23 cellular contexts compared by ENCODE assay signal in the genomic region with DNA sequence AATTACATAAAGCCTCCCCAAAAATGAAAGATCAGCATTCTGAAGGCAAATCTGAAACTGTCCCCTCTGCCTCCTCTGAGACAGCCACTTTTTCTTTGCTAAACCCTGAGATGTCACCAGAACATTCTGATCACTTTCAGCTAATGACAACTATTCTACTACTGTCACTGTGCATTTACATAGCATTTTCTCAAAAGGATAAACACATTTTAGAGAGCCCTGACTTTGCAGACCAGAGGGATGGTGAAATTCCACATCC.
A peak's percentile ranks its signal among the peaks of the same experiment; 100 is the strongest.
DNase-seq lines count a peak whose midpoint lies in the region; ATAC-seq and TF ChIP-seq lines count a peak whose summit lies in the region.
"Had no signal": no experiment of that assay in that cellular context is flagged by ENCODE, and none has a peak within 500 bp of the region (broad histone marks: within the 10 kb centered on the region; RNA-seq: fewer than 3 reads in every experiment).

No MANE protein-coding gene starts in this region.

- no peak overlapping the region for H2BK5ac ChIP-seq in mesenchymal stem cell (ENCODE audit: low read depth, low read length, poor library complexity, severe bottlenecking)

- H3K4ac ChIP-seq in mesenchymal stem cell (ENCODE audit: low read depth in 1 of 2, low read length in 2 of 2) = no peak overlapping the region

- H3K27me3 ChIP-seq in KMS-11 (ENCODE audit: insufficient read depth, low read depth) = no peaks in the 10 kb centered on the region
- H3K27me3 ChIP-seq in adipocyte (replicated peaks; ENCODE audit: control insufficient read depth, insufficient read depth, low read length) = no peaks in the 10 kb centered on the region
- no peaks in the 10 kb centered on the region for H3K27me3 ChIP-seq in mesenchymal stem cell (ENCODE audit: control insufficient read depth in 1 of 2, insufficient read depth in 1 of 2, low read length in 2 of 2)
- no peaks in the 10 kb centered on the region for H3K27me3 ChIP-seq in gastrocnemius medialis

- peak overlapping the region; percentile 28 for H2AK5ac ChIP-seq in mesenchymal stem cell (ENCODE audit: low read length, severe bottlenecking)

- no peak overlapping the region for H3K18ac ChIP-seq in mesenchymal stem cell (ENCODE audit: low read depth in 1 of 2, low read length in 2 of 2)

- no peak overlapping the region for H3K23ac ChIP-seq in mesenchymal stem cell (ENCODE audit: low read length in 2 of 2)

- H4K20me1 ChIP-seq in KMS-11 (ENCODE audit: insufficient read depth) (no peaks in the 10 kb centered on the region), OCI-LY7 (ENCODE audit: insufficient read depth, low read length) (no peaks in the 10 kb centered on the region)

- H3K9me2 ChIP-seq in OCI-LY7 (ENCODE audit: insufficient read depth, low read length) = no peaks in the 10 kb centered on the region

- TF ChIP-seq CTCF in KMS-11 (conservative IDR thresholded peaks at IDR 0.05; ENCODE audit: low read depth, low read length) = no peak
- TF ChIP-seq CTCF in gastrocnemius medialis (IDR thresholded peaks at IDR 0.05 in 4 of 5, conservative IDR thresholded peaks at IDR 0.05 in 1 of 5) = no peak
- no peak for TF ChIP-seq CTCF in OCI-LY7 (conservative IDR thresholded peaks at IDR 0.05; ENCODE audit: low read length)
- TF ChIP-seq CTCF in endothelial cell (IDR thresholded peaks at IDR 0.05; ENCODE audit: unreplicated experiment) = no peak

- peaks cover 11% of the 10 kb centered on the region for H3K36me3 Mint-ChIP-seq in endothelial cell (ENCODE audit: low read depth, unreplicated experiment)
- no peaks in the 10 kb centered on the region for H3K36me3 Mint-ChIP-seq in natural killer cell treated with Interleukin-12 subunit alpha and Interleukin-12 subunit beta and Interleukin-15 and Interleukin-18, amount 100 ng/mL, for 72 hours

- peak overlapping the region; percentile 74 for H3K4me2 ChIP-seq in KMS-11
- H3K4me2 ChIP-seq in mesenchymal stem cell (ENCODE audit: low read length, poor library complexity, severe bottlenecking) = no peak overlapping the region
- H3K4me2 ChIP-seq in OCI-LY7 (ENCODE audit: low read length) = no peak overlapping the region

- no peak for ATAC-seq in gastrocnemius medialis
- no peak for ATAC-seq in natural killer cell treated with Interleukin-12 subunit alpha and Interleukin-12 subunit beta and Interleukin-15 and Interleukin-18, amount 100 ng/mL, for 72 hours
- ATAC-seq: activated CD8-positive, alpha-beta T cell treated with anti-CD3 and anti-CD28 coated beads for 36 hours had no signal

- H3K4me3 Mint-ChIP-seq in endothelial cell (ENCODE audit: unreplicated experiment) = no peak overlapping the region
- H3K4me3 Mint-ChIP-seq in natural killer cell treated with Interleukin-12 subunit alpha and Interleukin-12 subunit beta and Interleukin-15 and Interleukin-18, amount 100 ng/mL, for 72 hours = no peak overlapping the region
- H3K4me3 Mint-ChIP-seq: activated CD8-positive, alpha-beta T cell treated with anti-CD3 and anti-CD28 coated beads for 36 hours; activated naive CD8-positive, alpha-beta T cell treated with anti-CD3 and anti-CD28 coated beads for 36 hours had no signal

- no peaks in the 10 kb centered on the region for H3K9me3 Mint-ChIP-seq in endothelial cell (ENCODE audit: unreplicated experiment)
- no peaks in the 10 kb centered on the region for H3K9me3 Mint-ChIP-seq in natural killer cell treated with Interleukin-12 subunit alpha and Interleukin-12 subunit beta and Interleukin-15 and Interleukin-18, amount 100 ng/mL, for 72 hours
- H3K9me3 Mint-ChIP-seq: activated CD8-positive, alpha-beta T cell treated with anti-CD3 and anti-CD28 coated beads for 36 hours; activated naive CD8-positive, alpha-beta T cell treated with anti-CD3 and anti-CD28 coated beads for 36 hours had no signal

- H3K36me3 ChIP-seq in KMS-11 (ENCODE audit: insufficient read depth) (no peaks in the 10 kb centered on the region), adipocyte (ENCODE audit: control insufficient read depth, insufficient read depth, low read length, severe bottlenecking) (no peaks in the 10 kb centered on the region), mesenchymal stem cell (ENCODE audit: control insufficient read depth in 1 of 2, insufficient read depth in 2 of 2, low read depth in 1 of 2, low read length in 2 of 2) (peaks cover 4 to 19% of the 10 kb centered on the region in 2 experiments), gastrocnemius medialis (no peaks in the 10 kb centered on the region), OCI-LY7 (ENCODE audit: insufficient read depth, low read length) (no peaks in the 10 kb centered on the region)
- H3K36me3 ChIP-seq: HAP-1 had no signal

- no peak overlapping the region for H3K27ac Mint-ChIP-seq in endothelial cell (ENCODE audit: unreplicated experiment)
- H3K27ac Mint-ChIP-seq in natural killer cell treated with Interleukin-12 subunit alpha and Interleukin-12 subunit beta and Interleukin-15 and Interleukin-18, amount 100 ng/mL, for 72 hours = no peak overlapping the region
- H3K27ac Mint-ChIP-seq: activated CD8-positive, alpha-beta T cell treated with anti-CD3 and anti-CD28 coated beads for 36 hours; activated naive CD8-positive, alpha-beta T cell treated with anti-CD3 and anti-CD28 coated beads for 36 hours had no signal

- H3K79me1 ChIP-seq in mesenchymal stem cell (replicated peaks; ENCODE audit: low read length, poor library complexity, severe bottlenecking) = no peaks in the 10 kb centered on the region

- intact Hi-C loops in gastrocnemius medialis (cut with DNase I; ENCODE audit: low total_unique reads) (no loop called here), OCI-LY7 (cut with micrococcal nuclease; ENCODE audit: unreplicated experiment) (no loop called here)

- H3K9ac ChIP-seq in KMS-11 (no peak overlapping the region; the same call in 1 of the 2 replicates), adipocyte (ENCODE audit: low read length) (peak overlapping the region; percentile 48), mesenchymal stem cell (ENCODE audit: low read length) (peak overlapping the region; percentile 6)

- H3K4me3 ChIP-seq in KMS-11 (IDR thresholded peaks at IDR 0.05; ENCODE audit: insufficient read depth, low read depth, low read length) = no peak overlapping the region
- H3K4me3 ChIP-seq in adipocyte (ENCODE audit: low read length) = no peak overlapping the region
- H3K4me3 ChIP-seq in mesenchymal stem cell (ENCODE audit: insufficient read depth in 1 of 2, low read depth in 1 of 2, low read length in 2 of 2) = no peak overlapping the region
- H3K4me3 ChIP-seq in gastrocnemius medialis = no peak overlapping the region
- no peak overlapping the region for H3K4me3 ChIP-seq in OCI-LY7 (ENCODE audit: low read depth, low read length, poor library complexity, severe bottlenecking)
- H3K4me3 ChIP-seq: HAP-1 had no signal

- H3K14ac ChIP-seq in mesenchymal stem cell (ENCODE audit: low read length in 2 of 2) = no peak overlapping the region

- peak overlapping the region; percentile 31 for H2AFZ ChIP-seq in KMS-11 (ENCODE audit: low read depth)
- no peak overlapping the region for H2AFZ ChIP-seq in mesenchymal stem cell (ENCODE audit: low read depth, low read length)
- no peak overlapping the region for H2AFZ ChIP-seq in OCI-LY7 (ENCODE audit: low read length)

- H3K79me2 ChIP-seq in KMS-11 (ENCODE audit: insufficient read depth, low read depth) = no peaks in the 10 kb centered on the region
- no peaks in the 10 kb centered on the region for H3K79me2 ChIP-seq in OCI-LY7 (ENCODE audit: insufficient read depth, low read depth, low read length)

- BruUV-seq in OCI-LY7 (replicated peaks; lab: Mats Ljungman, UMichigan) = no TSS peak

- CTCF ChIA-PET in OCI-LY7 (lab: Charles Lee; ENCODE audit: unreplicated experiment) = no interaction called here

- peak overlapping the region; percentile 39; the same call in 1 of the 2 replicates for H3K27ac ChIP-seq in KMS-11
- H3K27ac ChIP-seq in mesenchymal stem cell (ENCODE audit: low read length, poor library complexity, severe bottlenecking) = no peak overlapping the region
- peak overlapping the region; percentile 49 to 92 (median 60) for H3K27ac ChIP-seq in gastrocnemius medialis
- H3K27ac ChIP-seq in OCI-LY7 (ENCODE audit: low read depth, low read length, poor library complexity, severe bottlenecking) = no peak overlapping the region

- no peak for TF ChIP-seq POLR2A in gastrocnemius medialis (IDR thresholded peaks at IDR 0.05)

- POLR2A ChIA-PET in OCI-LY7 (lab: Charles Lee) = interaction anchor here (0.6 to 2.1 kb wide), 2 partner anchors 8 to 322 kb away, joined by 4 to 6 read pairs; no protein-coding TSS in a partner anchor

- H4K8ac ChIP-seq in mesenchymal stem cell (ENCODE audit: low read length) = no peak overlapping the region

- H3K9me3 ChIP-seq in adipocyte (ENCODE audit: control insufficient read depth, low read length) (no peaks in the 10 kb centered on the region), mesenchymal stem cell (ENCODE audit: control insufficient read depth, low read length) (no peaks in the 10 kb centered on the region), gastrocnemius medialis (no peaks in the 10 kb centered on the region), OCI-LY7 (ENCODE audit: low read length) (no peaks in the 10 kb centered on the region)
- H3K9me3 ChIP-seq: Caco-2, HAP-1 had no signal

- H4K91ac ChIP-seq in mesenchymal stem cell (ENCODE audit: low read length) = no peak overlapping the region

- no peak overlapping the region for H2BK15ac ChIP-seq in mesenchymal stem cell (ENCODE audit: low read depth, poor library complexity, severe bottlenecking)

- H3K4me1 ChIP-seq in KMS-11 (ENCODE audit: low read depth, poor library complexity, severe bottlenecking) (peaks cover 32% of the 10 kb centered on the region), adipocyte (ENCODE audit: control insufficient read depth, insufficient read depth, low read length) (peaks cover 55% of the 10 kb centered on the region), mesenchymal stem cell (ENCODE audit: control insufficient read depth, insufficient read depth, low read depth, low read length) (peaks cover 9% of the 10 kb centered on the region), gastrocnemius medialis (peaks cover 71 to 75% of the 10 kb centered on the region in 2 donors), OCI-LY7 (ENCODE audit: insufficient read depth, low read length, poor library complexity, severe bottlenecking) (no peaks in the 10 kb centered on the region)

- DNase-seq in adipocyte (ENCODE audit: low read depth) = no peak
- DNase-seq in mesenchymal stem cell = no peak
- no peak for DNase-seq in gastrocnemius medialis
- DNase-seq in OCI-LY7 (ENCODE audit: low spot score) = no peak
- DNase-seq in endothelial cell (ENCODE audit: low spot score) = no peak
- no peak for DNase-seq in natural killer cell treated with Interleukin-12 subunit alpha and Interleukin-12 subunit beta and Interleukin-15 and Interleukin-18, amount 100 ng/mL, for 72 hours (ENCODE audit: low spot score)
- DNase-seq: activated CD4-positive, CD25-positive, alpha-beta regulatory T cell treated with anti-CD3 and anti-CD28 coated beads, Interleukin-2, amount 50 U/mL, for 72 hours; activated CD8-positive, alpha-beta T cell treated with anti-CD3 and anti-CD28 coated beads for 36 hours; activated effector memory CD4-positive, alpha-beta T cell treated with Interleukin-2 at 50 U/mL for 16 hours; activated naive CD8-positive, alpha-beta T cell treated with anti-CD3 and anti-CD28 coated beads for 36 hours; Caco-2; DND-41; KG1; kidney glomerular epithelial cell; mammary epithelial cell; NCI-H1436; NCI-H446; NCI-H774; occipital lobe; stimulated activated CD4-positive, alpha-beta T cell treated with anti-CD3 and anti-CD28 coated beads, Interleukin-2, amount 100 ng/mL, for 48 hours; T-helper 2 cell had no signal

- peaks cover 3% of the 10 kb centered on the region for H3K27me3 Mint-ChIP-seq in endothelial cell (ENCODE audit: unreplicated experiment)
- no peaks in the 10 kb centered on the region for H3K27me3 Mint-ChIP-seq in natural killer cell treated with Interleukin-12 subunit alpha and Interleukin-12 subunit beta and Interleukin-15 and Interleukin-18, amount 100 ng/mL, for 72 hours
- H3K27me3 Mint-ChIP-seq: activated CD8-positive, alpha-beta T cell treated with anti-CD3 and anti-CD28 coated beads for 36 hours; activated naive CD8-positive, alpha-beta T cell treated with anti-CD3 and anti-CD28 coated beads for 36 hours had no signal

- H2BK12ac ChIP-seq in mesenchymal stem cell (ENCODE audit: low read length in 2 of 2) = no peak overlapping the region

- H2BK120ac ChIP-seq in mesenchymal stem cell (ENCODE audit: low read depth, low read length) = no peak overlapping the region

- H3K4me1 Mint-ChIP-seq in endothelial cell (ENCODE audit: unreplicated experiment) = peaks cover 46% of the 10 kb centered on the region
- H3K4me1 Mint-ChIP-seq in natural killer cell treated with Interleukin-12 subunit alpha and Interleukin-12 subunit beta and Interleukin-15 and Interleukin-18, amount 100 ng/mL, for 72 hours (ENCODE audit: low read depth in 2 of 2) = no peaks in the 10 kb centered on the region
- H3K4me1 Mint-ChIP-seq: activated naive CD8-positive, alpha-beta T cell treated with anti-CD3 and anti-CD28 coated beads for 36 hours had no signal

- in situ Hi-C loops in gastrocnemius medialis (cut with MboI; ENCODE audit: low sequenced_read_pairs in 4 of 4) = no loop called here

Comparison
In these comparisons a context has a peak if more than half of its experiments do, and no peak if none do; other contexts are left out.
1. H3K27ac ChIP-seq: peak in KMS-11 (single experiment) and gastrocnemius medialis (4 of 4); none in mesenchymal stem cell (single experiment) and OCI-LY7 (single experiment).